8 cellular contexts compared by ENCODE assay signal in the genomic region with DNA sequence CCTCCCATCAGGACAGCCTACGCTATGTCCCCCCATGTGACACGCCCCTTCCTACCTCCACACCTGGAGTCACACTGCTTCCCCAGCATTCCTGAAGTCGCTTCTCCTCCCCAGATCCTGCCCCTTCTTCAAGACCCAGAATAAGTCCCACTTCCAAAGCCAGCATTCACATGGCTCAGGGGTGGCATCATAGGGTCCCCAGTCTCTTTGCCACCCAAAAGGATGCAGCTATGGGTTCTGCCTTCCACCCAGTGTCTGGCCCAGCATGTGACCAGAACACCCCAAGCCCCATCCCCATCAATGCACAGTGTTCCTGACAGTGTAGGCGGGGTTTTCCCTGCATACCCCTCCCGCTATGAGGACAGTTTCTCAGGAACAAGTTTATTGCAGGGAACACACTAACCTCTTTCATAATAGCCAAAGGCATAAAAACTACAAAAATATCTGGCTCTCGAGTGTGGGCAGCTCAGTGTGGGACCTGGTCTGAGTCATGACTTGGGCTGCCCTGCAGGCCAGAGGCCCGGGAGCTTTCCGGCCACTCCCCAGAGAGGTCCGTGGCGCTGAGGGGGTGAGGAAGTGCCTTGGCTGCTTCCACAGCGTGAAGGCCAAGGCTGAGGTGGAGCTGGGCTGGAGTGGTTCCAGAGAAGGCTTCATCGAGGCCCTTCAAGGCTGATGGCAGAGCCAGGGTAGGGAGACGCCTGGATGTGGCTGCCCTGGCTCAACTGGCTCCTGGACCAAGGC. TPM values are rescaled to one million over a fixed set of nuclear protein-coding genes. Genes with fewer than 3 reads are reported as not detected.
DNase-seq lines count a peak whose midpoint lies in the region; ATAC-seq and TF ChIP-seq lines count a peak whose summit lies in the region.

No MANE protein-coding gene starts in this region.

- no peaks in the 10 kb centered on the region for H3K36me3 Mint-ChIP-seq in brain
- no peaks in the 10 kb centered on the region for H3K36me3 Mint-ChIP-seq in activated CD4-positive, alpha-beta T cell treated with anti-CD3 and anti-CD28 coated beads, Interleukin-2, amount 10 ng/mL, durations not matched to agents 24 days and 14 days (ENCODE audit: low read depth)

- no peak for TF ChIP-seq CTCF in brain (conservative IDR thresholded peaks at IDR 0.05)

- peaks cover 66% of the 10 kb centered on the region for H3K4me1 Mint-ChIP-seq in brain
- no peaks in the 10 kb centered on the region for H3K4me1 Mint-ChIP-seq in activated CD4-positive, alpha-beta T cell treated with anti-CD3 and anti-CD28 coated beads, Interleukin-2, amount 10 ng/mL, durations not matched to agents 24 days and 14 days

- intact Hi-C loops in activated CD4-positive, alpha-beta T cell treated with anti-CD3 and anti-CD28 coated beads, Interleukin-2, amount 10 ng/mL, durations not matched to agents 24 days and 14 days (cut with micrococcal nuclease), result no loop called here

- peak; percentile 70 for DNase-seq in HK-2 (ENCODE audit: unreplicated experiment)
- peak; percentile 68 for DNase-seq in kidney glomerular epithelial cell (lab: John Stamatoyannopoulos, UW)
- DNase-seq in SKM-1 treated with dmso at 0.1 percent for 144 hours (lab: John Stamatoyannopoulos, UW; ENCODE audit: unreplicated experiment), result no peak
- no peak for DNase-seq in activated CD4-positive, alpha-beta T cell treated with anti-CD3 and anti-CD28 coated beads, Interleukin-2, amount 10 ng/mL, durations not matched to agents 24 days and 14 days
- no peak for DNase-seq in Kasumi-1 (lab: John Stamatoyannopoulos, UW)

- H3K9me3 Mint-ChIP-seq in brain, result no peaks in the 10 kb centered on the region
- no peaks in the 10 kb centered on the region for H3K9me3 Mint-ChIP-seq in activated CD4-positive, alpha-beta T cell treated with anti-CD3 and anti-CD28 coated beads, Interleukin-2, amount 10 ng/mL, durations not matched to agents 24 days and 14 days

- peaks cover 3% of the 10 kb centered on the region for H3K27me3 Mint-ChIP-seq in brain
- no peaks in the 10 kb centered on the region for H3K27me3 Mint-ChIP-seq in activated CD4-positive, alpha-beta T cell treated with anti-CD3 and anti-CD28 coated beads, Interleukin-2, amount 10 ng/mL, durations not matched to agents 24 days and 14 days

- peak overlapping the region; percentile 51 for H3K27ac ChIP-seq in temporal lobe (ENCODE audit: low read depth, low read length)

- H3K27ac Mint-ChIP-seq in brain, result peak overlapping the region; percentile 66 to 93 (median 82)
- no peak overlapping the region for H3K27ac Mint-ChIP-seq in activated CD4-positive, alpha-beta T cell treated with anti-CD3 and anti-CD28 coated beads, Interleukin-2, amount 10 ng/mL, durations not matched to agents 24 days and 14 days

- no peak for ATAC-seq in GM21360 (IDR thresholded peaks at IDR 0.05; ENCODE audit: unreplicated experiment)

- peak overlapping the region in 1 of 5 experiments; percentile 59 for H3K4me3 Mint-ChIP-seq in brain
- no peak overlapping the region for H3K4me3 Mint-ChIP-seq in activated CD4-positive, alpha-beta T cell treated with anti-CD3 and anti-CD28 coated beads, Interleukin-2, amount 10 ng/mL, durations not matched to agents 24 days and 14 days

RNA-seq across cellular contexts. Expression of gene ISLR, which starts 5.8 kb away (rescaled TPM):
- 13.7 TPM for polyA plus RNA-seq in brain (ENCODE audit: insufficient read depth, low read depth, low replicate concordance)
- 12.0 TPM for total RNA-seq in temporal lobe
- not detected in 2 replicates for total RNA-seq in activated CD4-positive, alpha-beta T cell treated with anti-CD3 and anti-CD28 coated beads, Interleukin-2, amount 10 ng/mL, durations not matched to agents 24 days and 14 days

RNA-seq across cellular contexts. Expression of gene STRA6, which starts 23.3 kb away (rescaled TPM):
- 1.1 TPM for polyA plus RNA-seq in brain (ENCODE audit: insufficient read depth, low read depth, low replicate concordance)
- 4.4 TPM for total RNA-seq in temporal lobe
- total RNA-seq in activated CD4-positive, alpha-beta T cell treated with anti-CD3 and anti-CD28 coated beads, Interleukin-2, amount 10 ng/mL, durations not matched to agents 24 days and 14 days, result not detected in 2 replicates

RNA-seq across cellular contexts. Expression of gene ISLR2, which starts 48.9 kb away (rescaled TPM):
- 30.2 TPM for polyA plus RNA-seq in brain (ENCODE audit: insufficient read depth, low read depth, low replicate concordance)
- 176 TPM for total RNA-seq in temporal lobe
- total RNA-seq in activated CD4-positive, alpha-beta T cell treated with anti-CD3 and anti-CD28 coated beads, Interleukin-2, amount 10 ng/mL, durations not matched to agents 24 days and 14 days, result not detected in 2 replicates

RNA-seq across cellular contexts. Expression of gene CCDC33, which starts 56.9 kb away (rescaled TPM):
- 0.46 TPM for polyA plus RNA-seq in brain (ENCODE audit: insufficient read depth, low read depth, low replicate concordance)
- 0.25 TPM for total RNA-seq in temporal lobe
- not detected in 2 replicates for total RNA-seq in activated CD4-positive, alpha-beta T cell treated with anti-CD3 and anti-CD28 coated beads, Interleukin-2, amount 10 ng/mL, durations not matched to agents 24 days and 14 days

Comparison
In these comparisons a context has a peak if more than half of its experiments do, and no peak if none do; other contexts are left out.
1. DNase-seq: peak in HK-2 (single experiment) and kidney glomerular epithelial cell (single experiment); none in SKM-1 treated with dmso at 0.1 percent for 144 hours (single experiment), activated CD4-positive, alpha-beta T cell treated with anti-CD3 and anti-CD28 coated beads, Interleukin-2, amount 10 ng/mL, durations not matched to agents 24 days and 14 days (single experiment) and Kasumi-1 (0 of 2).
2. RNA of gene ISLR, which starts 5.8 kb away (total RNA-seq): 12.0 TPM in temporal lobe (single experiment); not detected in activated CD4-positive, alpha-beta T cell treated with anti-CD3 and anti-CD28 coated beads, Interleukin-2, amount 10 ng/mL, durations not matched to agents 24 days and 14 days; every median in the first group is over 10 times any median in the second.
3. RNA of gene ISLR2, which starts 48.9 kb away (total RNA-seq): 176 TPM in temporal lobe (single experiment); not detected in activated CD4-positive, alpha-beta T cell treated with anti-CD3 and anti-CD28 coated beads, Interleukin-2, amount 10 ng/mL, durations not matched to agents 24 days and 14 days; every median in the first group is over 100 times any median in the second.